Comparison of ENCODE assay signal across 20 cellular contexts in genomic region chr6:130620338-130620781, GRCh38.
A peak's percentile ranks its signal among the peaks of the same experiment; 100 is the strongest.
DNase-seq lines count a peak whose midpoint lies in the region; ATAC-seq and TF ChIP-seq lines count a peak whose summit lies in the region.
"Had no signal": no experiment of that assay in that cellular context is flagged by ENCODE, and none has a peak within 500 bp of the region (broad histone marks: within the 10 kb centered on the region; RNA-seq: fewer than 3 reads in every experiment).

No MANE protein-coding gene starts in this region.

- ATAC-seq in GM18909 (IDR thresholded peaks at IDR 0.05; ENCODE audit: poor library complexity, unreplicated experiment): no peak
- ATAC-seq: lower lobe of right lung had no signal

- H3K9ac ChIP-seq in GM23248: no peak overlapping the region
- H3K9ac ChIP-seq: BLaER1, parathyroid adenoma had no signal

- H3K79me2 ChIP-seq in GM23248 (ENCODE audit: insufficient read depth): no peaks in the 10 kb centered on the region
- H3K79me2 ChIP-seq: parathyroid adenoma had no signal

- H3K9me3 ChIP-seq in GM23248 (ENCODE audit: low read depth) (no peaks in the 10 kb centered on the region), tibial nerve (peaks cover 0 to 10% (median 4%) of the 10 kb centered on the region in 4 donors)
- H3K9me3 ChIP-seq: BLaER1, lower lobe of right lung, testis had no signal

- H3F3A ChIP-seq in GM23248 (ENCODE audit: insufficient read depth): peaks cover 2% of the 10 kb centered on the region; the same call in 1 of the 2 replicates

- no peaks in the 10 kb centered on the region for H3K36me3 ChIP-seq in BJ (ENCODE audit: control insufficient read depth, insufficient read depth, low read length)
- H3K36me3 ChIP-seq in GM23248 (ENCODE audit: low read depth): no peaks in the 10 kb centered on the region
- no peaks in the 10 kb centered on the region for H3K36me3 ChIP-seq in tibial nerve
- H3K36me3 ChIP-seq: BLaER1, lower lobe of right lung had no signal

- WGBS in GM23248 (ENCODE audit: low coverage in 1 of 2, low lambda C conversion rate in 2 of 2, missing lambda C conversion rate in 2 of 2), 2 experiments: 52 to 58% methylated on average over 2 of the region's 2 CpGs
- 52 to 59% methylated on average over 2 of the region's 2 CpGs for WGBS in tibial nerve, 2 donors

- H3K27me3 ChIP-seq in BJ (ENCODE audit: control insufficient read depth, insufficient read depth, low read length): no peaks in the 10 kb centered on the region
- H3K27me3 ChIP-seq in GM23248 (replicated peaks; ENCODE audit: insufficient read depth): no peaks in the 10 kb centered on the region
- H3K27me3 ChIP-seq in tibial nerve: no peaks in the 10 kb centered on the region
- H3K27me3 ChIP-seq: BLaER1, testis had no signal

- H3K4me3 ChIP-seq in BJ (ENCODE audit: low read depth, low read length) (no peak overlapping the region), GM23248 (no peak overlapping the region), fibroblast of the aortic adventitia (ENCODE audit: low read depth, low read length) (no peak overlapping the region), tibial nerve (no peak overlapping the region)
- H3K4me3 ChIP-seq: BLaER1, lower lobe of right lung, testis had no signal

- DNase-seq in BJ (ENCODE audit: low read depth): peak; percentile 67
- DNase-seq in GM23248: peak; percentile 52
- peak; percentile 58 for DNase-seq in amniotic epithelial cell (ENCODE audit: low read depth)
- DNase-seq in fibroblast of the aortic adventitia (ENCODE audit: low read depth): peak; percentile 45
- no peak for DNase-seq in NCI-H2171 (lab: John Stamatoyannopoulos, UW)
- no peak for DNase-seq in tibial nerve (ENCODE audit: low spot score in 2 of 2)
- DNase-seq: activated effector memory CD4-positive, alpha-beta T cell treated with Interleukin-2 at 50 U/mL for 16 hours; amygdala; lower lobe of right lung; NCI-H1694 treated with DMSO at 0.1 percent for 48 hours; NCI-H446; NK-92 treated with Interleukin-12 subunit alpha and Interleukin-12 subunit beta, amount 100 ng/mL, for 24 hours; stimulated activated CD4-positive, alpha-beta T cell treated with anti-CD3 and anti-CD28 coated beads, Interleukin-4, amount 100 ng/mL, for 24 hours; stimulated activated CD8-positive, alpha-beta memory T cell treated with anti-CD3 and anti-CD28 coated beads, Interleukin-4, amount 100 ng/mL, for 48 hours; testis had no signal

- no peak overlapping the region for H3K4me2 ChIP-seq in GM23248 (ENCODE audit: unreplicated experiment)
- H3K4me2 ChIP-seq: BLaER1 had no signal

- no peak for TF ChIP-seq POLR2A in tibial nerve (IDR thresholded peaks at IDR 0.05)

- H3K27ac ChIP-seq in GM23248: no peak overlapping the region
- H3K27ac ChIP-seq in tibial nerve: no peak overlapping the region
- H3K27ac ChIP-seq: BLaER1, lower lobe of right lung, parathyroid adenoma, RWPE1, testis, VCaP had no signal

- H3K9me2 ChIP-seq in GM23248 (ENCODE audit: insufficient read depth): no peaks in the 10 kb centered on the region

- peaks cover 17% of the 10 kb centered on the region for H3K4me1 ChIP-seq in GM23248 (ENCODE audit: insufficient read depth)
- H3K4me1 ChIP-seq in tibial nerve: no peaks in the 10 kb centered on the region
- H3K4me1 ChIP-seq: BLaER1, lower lobe of right lung, parathyroid adenoma, testis had no signal

- TF ChIP-seq EP300 in tibial nerve (IDR thresholded peaks at IDR 0.05): no peak

- POLR2A ChIA-PET in BJ (lab: Charles Lee): no interaction called here

- CTCF ChIA-PET in BJ (lab: Yijun Ruan, JAX): no interaction called here

- no peak overlapping the region for H2AFZ ChIP-seq in GM23248
- H2AFZ ChIP-seq: parathyroid adenoma had no signal

- TF ChIP-seq CTCF in BJ (IDR thresholded peaks at IDR 0.05; ENCODE audit: insufficient read depth, low read depth, low read length) (no peak), fibroblast of the aortic adventitia (IDR thresholded peaks at IDR 0.05; ENCODE audit: insufficient read depth, low read length) (no peak), tibial nerve (IDR thresholded peaks at IDR 0.05) (no peak)

- in situ Hi-C loops in GM23248 (cut with MboI): no loop called here

- H4K20me1 ChIP-seq in GM23248 (ENCODE audit: insufficient read depth): no peaks in the 10 kb centered on the region
- H4K20me1 ChIP-seq: BLaER1 had no signal

Comparison
In these comparisons a context has a peak if more than half of its experiments do, and no peak if none do; other contexts are left out.
1. DNase-seq: peak in BJ (single experiment), GM23248 (single experiment), amniotic epithelial cell (single experiment) and fibroblast of the aortic adventitia (single experiment); none in NCI-H2171 (single experiment) and tibial nerve (0 of 2).